20 cellular contexts compared by ENCODE assay signal in genomic region chr13:97253581-97254293, GRCh38.
"Had no signal": no experiment of that assay in that cellular context is flagged by ENCODE, and none has a peak within 500 bp of the region (broad histone marks: within the 10 kb centered on the region; RNA-seq: fewer than 3 reads in every experiment).

No MANE protein-coding gene starts in this region.

- ATAC-seq: activated CD8-positive, alpha-beta T cell treated with anti-CD3 and anti-CD28 coated beads for 36 hours; activated T-cell treated with anti-CD3 and anti-CD28 coated beads, Interleukin-2, amount 50 U/mL, for 72 hours; effector memory CD8-positive, alpha-beta T cell had no signal

- H3K9ac ChIP-seq: parathyroid adenoma had no signal

- H3K9me3 ChIP-seq: testis had no signal

- H3K9me3 Mint-ChIP-seq: activated B cell treated with CpG ODN at 0.5 μM for 24 hours; activated CD8-positive, alpha-beta T cell treated with anti-CD3 and anti-CD28 coated beads for 36 hours; activated T-cell treated with anti-CD3 and anti-CD28 coated beads, Interleukin-2, amount 50 U/mL, for 72 hours; dendritic cell treated with granulocyte-macrophage colony-stimulating factor and Interleukin-4, amounts not matched to agents 40 ng/mL and 50 ng/mL, for 4 days; effector memory CD8-positive, alpha-beta T cell; naive B cell; T-helper 2 cell treated with Interferon-gamma antibody and Interleukin-4, amounts not matched to agents 5 μg/mL and 100 μg/mL, for 36 hours had no signal

- H3K27me3 Mint-ChIP-seq: activated B cell treated with CpG ODN at 0.5 μM for 24 hours; activated CD8-positive, alpha-beta T cell treated with anti-CD3 and anti-CD28 coated beads for 36 hours; activated naive CD8-positive, alpha-beta T cell; brain; dendritic cell treated with granulocyte-macrophage colony-stimulating factor and Interleukin-4, amounts not matched to agents 40 ng/mL and 50 ng/mL, for 4 days; effector memory CD8-positive, alpha-beta T cell; naive B cell; stimulated activated naive CD8-positive, alpha-beta T cell treated with anti-CD3 and anti-CD28 coated beads, Interleukin-15, Interleukin-2, amounts not matched to agents 100 ng/mL and 50 ng/mL, for 24 hours had no signal

- H3K4me3 Mint-ChIP-seq: activated B cell treated with CpG ODN at 0.5 μM for 24 hours; activated CD8-positive, alpha-beta T cell treated with anti-CD3 and anti-CD28 coated beads for 36 hours; activated naive CD8-positive, alpha-beta T cell; activated T-cell treated with anti-CD3 and anti-CD28 coated beads, Interleukin-2, amount 50 U/mL, for 72 hours; brain; dendritic cell treated with granulocyte-macrophage colony-stimulating factor and Interleukin-4, amounts not matched to agents 40 ng/mL and 50 ng/mL, for 4 days; effector memory CD8-positive, alpha-beta T cell; stimulated activated naive CD8-positive, alpha-beta T cell treated with anti-CD3 and anti-CD28 coated beads, Interleukin-15, Interleukin-2, amounts not matched to agents 100 ng/mL and 50 ng/mL, for 24 hours; T-helper 2 cell treated with Interferon-gamma antibody and Interleukin-4, amounts not matched to agents 5 μg/mL and 100 μg/mL, for 36 hours had no signal

- H2AFZ ChIP-seq: parathyroid adenoma had no signal

- H3K27ac Mint-ChIP-seq: activated B cell treated with CpG ODN at 0.5 μM for 24 hours; activated CD8-positive, alpha-beta T cell treated with anti-CD3 and anti-CD28 coated beads for 36 hours; activated naive CD8-positive, alpha-beta T cell; activated T-cell treated with anti-CD3 and anti-CD28 coated beads, Interleukin-2, amount 50 U/mL, for 72 hours; brain; dendritic cell treated with granulocyte-macrophage colony-stimulating factor and Interleukin-4, amounts not matched to agents 40 ng/mL and 50 ng/mL, for 4 days; effector memory CD8-positive, alpha-beta T cell; naive B cell; stimulated activated naive CD8-positive, alpha-beta T cell treated with anti-CD3 and anti-CD28 coated beads, Interleukin-15, Interleukin-2, amounts not matched to agents 100 ng/mL and 50 ng/mL, for 24 hours; T-helper 2 cell treated with Interferon-gamma antibody and Interleukin-4, amounts not matched to agents 5 μg/mL and 100 μg/mL, for 36 hours had no signal

- FAIRE-seq: islet of Langerhans had no signal

- DNase-seq: activated B cell treated with CpG ODN at 0.5 μM for 24 hours; activated CD4-positive, alpha-beta T cell treated with anti-CD3 and anti-CD28 coated beads for 48 hours; activated CD8-positive, alpha-beta memory T cell treated with anti-CD3 and anti-CD28 coated beads, Interleukin-2, amount 50 U/mL, for 48 hours; activated CD8-positive, alpha-beta T cell treated with anti-CD3 and anti-CD28 coated beads for 36 hours; activated gamma-delta T cell treated with Interleukin-2 at 50 U/mL for 16 hours; activated T-cell treated with anti-CD3 and anti-CD28 coated beads, Interleukin-2, amount 50 U/mL, for 72 hours; amygdala; cerebellar nuclear complex; effector memory CD8-positive, alpha-beta T cell; naive B cell; retina; testis had no signal

- H3K27ac ChIP-seq: parathyroid adenoma, testis had no signal

- H3K27me3 ChIP-seq: testis had no signal

- H3K4me3 ChIP-seq: skin epidermis, testis had no signal
